Comparison of ENCODE assay signal across 22 cellular contexts in genomic region chr11:85961130-85961529, GRCh38.
DNase-seq lines count a peak whose midpoint lies in the region; ATAC-seq, FAIRE-seq and TF ChIP-seq lines count a peak whose summit lies in the region.
"Had no signal": no experiment of that assay in that cellular context is flagged by ENCODE, and none has a peak within 500 bp of the region (broad histone marks: within the 10 kb centered on the region; RNA-seq: fewer than 3 reads in every experiment).

No MANE protein-coding gene starts in this region.

- H3K36me3 ChIP-seq in GM12878 (ENCODE audit: control insufficient read depth in 2 of 2, insufficient read depth in 2 of 2, low read length in 1 of 2) (peaks cover 2 to 30% of the 10 kb centered on the region in 2 experiments), small intestine (ENCODE audit: control insufficient read depth in 2 of 2, insufficient read depth in 2 of 2, low read length in 2 of 2) (peaks cover 5 to 24% of the 10 kb centered on the region in 2 donors)

- DNase-seq in stimulated activated naive CD8-positive, alpha-beta T cell treated with anti-CD3 and anti-CD28 coated beads, Interleukin-15, Interleukin-2, amounts not matched to agents 100 U/mL and 50 U/mL, for 24 hours: no peak
- no peak for DNase-seq in GM12878 (ENCODE audit: low read depth, low spot score)
- DNase-seq in natural killer cell: no peak
- DNase-seq in small intestine: no peak
- DNase-seq in DMS53 treated with DMSO at 0.1 percent for 48 hours (lab: John Stamatoyannopoulos, UW; ENCODE audit: unreplicated experiment): no peak
- DNase-seq: activated CD4-positive, CD25-positive, alpha-beta regulatory T cell; activated CD8-positive, alpha-beta memory T cell treated with anti-CD3 and anti-CD28 coated beads for 24 hours; body of pancreas; CD4-positive, alpha-beta T cell; DMS 273 treated with DMSO at 0.1 percent for 48 hours; mesenchymal stem cell; naive B cell; NCI-H510A treated with DMSO at 0.1 percent for 48 hours; NK-92 treated with Interleukin-12 subunit alpha and Interleukin-12 subunit beta, amount 100 ng/mL, for 24 hours; T1000 had no signal

- no peak for TF ChIP-seq POLR2A in GM12878 (IDR thresholded peaks at IDR 0.05; ENCODE audit: low read depth, low read length)

- H4K20me1 ChIP-seq in GM12878 (ENCODE audit: control insufficient read depth, insufficient read depth): no peaks in the 10 kb centered on the region

- RAD21 ChIA-PET in GM12878 (lab: Charles Lee; ENCODE audit: unreplicated experiment): interaction anchor here (0.9 to 1.3 kb wide), 3 partner anchors 15 to 106 kb away, joined by 3 to 4 read pairs (median 4); partner anchors contain the start of gene CCDC83

- H3K27ac ChIP-seq in GM12878 (ENCODE audit: control insufficient read depth, insufficient read depth): no peak overlapping the region
- no peak overlapping the region for H3K27ac ChIP-seq in small intestine (ENCODE audit: low read depth in 1 of 2, low read length in 1 of 2)
- H3K27ac ChIP-seq: body of pancreas, coronary artery, thoracic aorta, vagina had no signal

- intact Hi-C loops in GM12878 (cut with micrococcal nuclease; ENCODE audit: unreplicated experiment): no loop called here
- intact Hi-C loops in natural killer cell (cut with micrococcal nuclease): no loop called here

- H3K36me3 Mint-ChIP-seq in stimulated activated naive CD8-positive, alpha-beta T cell treated with anti-CD3 and anti-CD28 coated beads, Interleukin-15, Interleukin-2, amounts not matched to agents 100 ng/mL and 50 ng/mL, for 24 hours (ENCODE audit: low read depth): peaks cover 89% of the 10 kb centered on the region
- peaks cover 14% of the 10 kb centered on the region for H3K36me3 Mint-ChIP-seq in natural killer cell

- TF ChIP-seq RAD21 in GM12878 (IDR thresholded peaks at IDR 0.05; ENCODE audit: insufficient read depth, low read depth, low read length): no peak

- no peak for TF ChIP-seq CTCF in GM12878 (IDR thresholded peaks at IDR 0.05 in 2 of 3, conservative IDR thresholded peaks at IDR 0.05 in 1 of 3; ENCODE audit: control insufficient read depth in 2 of 3, extremely low read depth in 1 of 3, insufficient read depth in 1 of 3, low read depth in 3 of 3, low read length in 3 of 3)
- TF ChIP-seq CTCF in natural killer cell (IDR thresholded peaks at IDR 0.05): no peak

- no peak for ATAC-seq in stimulated activated naive CD8-positive, alpha-beta T cell treated with anti-CD3 and anti-CD28 coated beads, Interleukin-15, Interleukin-2, amounts not matched to agents 100 U/mL and 50 U/mL, for 24 hours
- ATAC-seq in GM12878 (peak; percentile 35), natural killer cell (no peak), esophagus mucosa (no peak)
- ATAC-seq: body of pancreas had no signal

- in situ Hi-C loops in GM12878 (cut with MboI): no loop called here

- H3K4me3 Mint-ChIP-seq in stimulated activated naive CD8-positive, alpha-beta T cell treated with anti-CD3 and anti-CD28 coated beads, Interleukin-15, Interleukin-2, amounts not matched to agents 100 ng/mL and 50 ng/mL, for 24 hours: no peak overlapping the region
- H3K4me3 Mint-ChIP-seq in natural killer cell: no peak overlapping the region
- H3K4me3 Mint-ChIP-seq: CD4-positive, alpha-beta T cell; IgD-negative memory B cell; naive B cell had no signal

- peaks cover 3% of the 10 kb centered on the region for H3K9me3 Mint-ChIP-seq in stimulated activated naive CD8-positive, alpha-beta T cell treated with anti-CD3 and anti-CD28 coated beads, Interleukin-15, Interleukin-2, amounts not matched to agents 100 ng/mL and 50 ng/mL, for 24 hours
- H3K9me3 Mint-ChIP-seq in natural killer cell: no peaks in the 10 kb centered on the region
- H3K9me3 Mint-ChIP-seq: CD4-positive, alpha-beta T cell; naive B cell had no signal

- H3K27me3 ChIP-seq in GM12878 (replicated peaks in 1 of 2; ENCODE audit: control insufficient read depth in 2 of 2, insufficient read depth in 2 of 2, low read length in 1 of 2): no peaks in the 10 kb centered on the region
- no peaks in the 10 kb centered on the region for H3K27me3 ChIP-seq in small intestine (ENCODE audit: control insufficient read depth in 2 of 2, insufficient read depth in 2 of 2, low read length in 2 of 2)
- H3K27me3 ChIP-seq: body of pancreas, vagina had no signal

- H3K79me2 ChIP-seq in GM12878 (ENCODE audit: control insufficient read depth, insufficient read depth, low read length): no peaks in the 10 kb centered on the region; the same call in 1 of the 2 replicates

- H3K4me3 ChIP-seq in GM12878: no peak overlapping the region
- H3K4me3 ChIP-seq in small intestine (ENCODE audit: low read depth in 1 of 2, low read length in 2 of 2): no peak overlapping the region
- H3K4me3 ChIP-seq: body of pancreas, coronary artery, thoracic aorta, vagina had no signal

- peaks cover 7% of the 10 kb centered on the region for H3K4me1 ChIP-seq in GM12878 (ENCODE audit: control insufficient read depth, insufficient read depth, low read length)
- no peaks in the 10 kb centered on the region for H3K4me1 ChIP-seq in small intestine (ENCODE audit: control insufficient read depth in 2 of 2, insufficient read depth in 1 of 2, low read depth in 1 of 2, low read length in 1 of 2)
- H3K4me1 ChIP-seq: body of pancreas had no signal

- no peak overlapping the region for H3K4me2 ChIP-seq in GM12878 (ENCODE audit: control insufficient read depth, insufficient read depth)

- CTCF ChIA-PET in GM12878 (lab: Yijun Ruan, JAX): interaction anchor here (0.8 to 1.6 kb wide), 4 partner anchors 13 to 330 kb away, joined by 3 read pairs; no protein-coding TSS in a partner anchor

- no TSS peak for BruUV-seq in GM12878 (replicated peaks; lab: Mats Ljungman, UMichigan)

- 76% methylated on average over 6 of the region's 6 CpGs for WGBS in GM12878 (ENCODE audit: insufficient coverage, insufficient replicate concordance, low lambda C conversion rate, missing lambda C conversion rate)
- WGBS in small intestine, 3 donors: 56 to 66% (median 65%) methylated on average over 6 of the region's 6 CpGs

- TF ChIP-seq EP300 in GM12878 (IDR thresholded peaks at IDR 0.05; ENCODE audit: borderline replicate concordance in 1 of 2, control insufficient read depth in 1 of 2, low read depth in 2 of 2, low read length in 2 of 2): no peak

- H2AFZ ChIP-seq in GM12878 (ENCODE audit: control insufficient read depth, low read depth, low read length): no peak overlapping the region

- FAIRE-seq in GM12878 (lab: Jason Lieb, UNC): no peak
- no peak for FAIRE-seq in small intestine (lab: Jason Lieb, UNC)
- FAIRE-seq: H1 had no signal

- peak overlapping the region; percentile 48 for H3K27ac Mint-ChIP-seq in stimulated activated naive CD8-positive, alpha-beta T cell treated with anti-CD3 and anti-CD28 coated beads, Interleukin-15, Interleukin-2, amounts not matched to agents 100 ng/mL and 50 ng/mL, for 24 hours
- H3K27ac Mint-ChIP-seq in natural killer cell: peak overlapping the region; percentile 66 to 69
- H3K27ac Mint-ChIP-seq: IgD-negative memory B cell had no signal

- no peaks in the 10 kb centered on the region for H3K9me3 ChIP-seq in GM12878 (replicated peaks; ENCODE audit: control insufficient read depth, insufficient read depth, low read length)
- no peaks in the 10 kb centered on the region for H3K9me3 ChIP-seq in small intestine (ENCODE audit: control insufficient read depth, low read depth)
- H3K9me3 ChIP-seq: body of pancreas, thoracic aorta, vagina had no signal

- no peaks in the 10 kb centered on the region for H3K4me1 Mint-ChIP-seq in stimulated activated naive CD8-positive, alpha-beta T cell treated with anti-CD3 and anti-CD28 coated beads, Interleukin-15, Interleukin-2, amounts not matched to agents 100 ng/mL and 50 ng/mL, for 24 hours (ENCODE audit: low read depth)
- H3K4me1 Mint-ChIP-seq in natural killer cell: peaks cover 27 to 35% of the 10 kb centered on the region in 2 donors

- SMC1A ChIA-PET in GM12878 (lab: Charles Lee; ENCODE audit: uncharacterized antibody, unreplicated experiment): interaction anchor here (0.9 to 2.4 kb wide), 7 partner anchors 8 to 354 kb away, joined by 3 to 7 read pairs (median 4); no protein-coding TSS in a partner anchor

- H3K27me3 Mint-ChIP-seq in stimulated activated naive CD8-positive, alpha-beta T cell treated with anti-CD3 and anti-CD28 coated beads, Interleukin-15, Interleukin-2, amounts not matched to agents 100 ng/mL and 50 ng/mL, for 24 hours: no peaks in the 10 kb centered on the region
- H3K27me3 Mint-ChIP-seq in natural killer cell (ENCODE audit: low read depth in 2 of 2): no peaks in the 10 kb centered on the region
- H3K27me3 Mint-ChIP-seq: CD4-positive, alpha-beta T cell; IgD-negative memory B cell; naive B cell had no signal

- POLR2A ChIA-PET in GM12878 (lab: Charles Lee): interaction anchor here (0.5 to 1.3 kb wide), 2 partner anchors 59 to 240 kb away, joined by 3 to 4 read pairs; no protein-coding TSS in a partner anchor

- no peak overlapping the region for H3K9ac ChIP-seq in GM12878 (ENCODE audit: control insufficient read depth, insufficient read depth, low read length)
